10 cellular contexts compared by ENCODE assay signal in genomic region chr18:79405019-79405780, GRCh38. TPM values are rescaled to one million over a fixed set of nuclear protein-coding genes. Genes with fewer than 3 reads are reported as not detected.
DNase-seq lines count a peak whose midpoint lies in the region; FAIRE-seq and TF ChIP-seq lines count a peak whose summit lies in the region.
"Had no signal": no experiment of that assay in that cellular context is flagged by ENCODE, and none has a peak within 500 bp of the region (broad histone marks: within the 10 kb centered on the region; RNA-seq: fewer than 3 reads in every experiment).

No MANE protein-coding gene starts in this region.

- H3K27ac ChIP-seq in OCI-LY3 (ENCODE audit: low read length) (peak overlapping the region; percentile 58), caudate nucleus (ENCODE audit: low read depth, low read length) (peak overlapping the region; percentile 77), sigmoid colon (peak overlapping the region; percentile 48 to 87 (median 70))
- H3K27ac ChIP-seq: brain microvascular endothelial cell had no signal

- DNase-seq in COLO668 (lab: John Stamatoyannopoulos, UW; ENCODE audit: unreplicated experiment), result peak; percentile 63
- no peak for DNase-seq in caudate nucleus (lab: John Stamatoyannopoulos, UW)
- DNase-seq in sigmoid colon, result no peak
- DNase-seq in HTR-8/SVneo (ENCODE audit: insufficient read length, low spot score), result no peak
- DNase-seq in NOMO-1 (lab: John Stamatoyannopoulos, UW; ENCODE audit: unreplicated experiment in 2 of 2), result no peak
- DNase-seq in mesenteric fat pad (ENCODE audit: low spot score), result no peak
- DNase-seq in NCI-H1417 treated with DMSO at 0.1 percent for 48 hours (lab: John Stamatoyannopoulos, UW), result no peak
- DNase-seq: brain microvascular endothelial cell, NCI-H774 had no signal

- H3K4me1 ChIP-seq in OCI-LY3 (ENCODE audit: low read length) (peaks cover 21% of the 10 kb centered on the region), sigmoid colon (peaks cover 0 to 53% (median 41%) of the 10 kb centered on the region in 4 donors)

- H3K9ac ChIP-seq in OCI-LY3 (ENCODE audit: low read length), result peak overlapping the region; percentile 54

- no peak for TF ChIP-seq POLR2A in sigmoid colon (IDR thresholded peaks at IDR 0.05)

- peaks cover 70% of the 10 kb centered on the region for H4K20me1 ChIP-seq in OCI-LY3 (ENCODE audit: insufficient read depth, low read length)

- peak overlapping the region; percentile 1; the same call in 1 of the 2 replicates for H2AFZ ChIP-seq in OCI-LY3 (ENCODE audit: low read depth, low read length)

- TF ChIP-seq CTCF in OCI-LY3 (IDR thresholded peaks at IDR 0.05; ENCODE audit: low read depth, low read length) (0 out of 2 replicates have a peak, but pooled peaks have one; percentile 4), sigmoid colon (IDR thresholded peaks at IDR 0.05) (no peak)

- WGBS in sigmoid colon, 2 donors, result 62 to 72% methylated on average over 23 of the region's 23 CpGs

- no peak for TF ChIP-seq EP300 in sigmoid colon (IDR thresholded peaks at IDR 0.05)

- peak overlapping the region; percentile 69 for H3K4me3 ChIP-seq in OCI-LY3 (ENCODE audit: low read length)
- H3K4me3 ChIP-seq in sigmoid colon, result no peak overlapping the region

- H3K36me3 ChIP-seq in OCI-LY3 (replicated peaks; ENCODE audit: low read depth, low read length) (peaks cover 27% of the 10 kb centered on the region), sigmoid colon (peaks cover 0 to under 1% (median 0%) of the 10 kb centered on the region in 4 donors)
- H3K36me3 ChIP-seq: brain microvascular endothelial cell had no signal

- peaks cover 94% of the 10 kb centered on the region for H3K79me2 ChIP-seq in OCI-LY3 (ENCODE audit: low read length)

- no peaks in the 10 kb centered on the region for H3K9me3 ChIP-seq in OCI-LY3 (ENCODE audit: insufficient read depth, low read length)
- H3K9me3 ChIP-seq in sigmoid colon, result no peaks in the 10 kb centered on the region

- intact Hi-C loops in sigmoid colon (cut with DNase I), result no loop called here

- H3K27me3 ChIP-seq in OCI-LY3 (ENCODE audit: low read depth, low read length) (no peaks in the 10 kb centered on the region), sigmoid colon (no peaks in the 10 kb centered on the region)

- H3K4me2 ChIP-seq in OCI-LY3 (ENCODE audit: low read length), result peak overlapping the region; percentile 75

- FAIRE-seq in HTR-8/SVneo (lab: Jason Lieb, UNC), result no peak

RNA-seq across cellular contexts. Expression of gene NFATC1, which starts 9.5 kb away (rescaled TPM):
- total RNA-seq in sigmoid colon (10 to 100 TPM in 3 of 4 donors, 1 to 10 TPM in 1; 7.3 to 13.8 (median 11.1) TPM), mesenteric fat pad (35.4 TPM)
- 10 to 100 TPM in 1 of 3 donors, 1 to 10 TPM in 2; 1.6 to 12.4 (median 2.4) TPM for polyA plus RNA-seq in sigmoid colon
